1 cellular context compared by ENCODE assay signal in genomic region chr1:150575518-150576366, GRCh38.
A peak's percentile ranks its signal among the peaks of the same experiment; 100 is the strongest.
TF ChIP-seq lines count a peak whose summit lies in the region.

No MANE protein-coding gene starts in this region.

TF ChIP-seq in K562, 482 proteins besides CTCF, POLR2A, EP300 and RAD21 (continued from another document):
- TF ChIP-seq, protein P1, sequence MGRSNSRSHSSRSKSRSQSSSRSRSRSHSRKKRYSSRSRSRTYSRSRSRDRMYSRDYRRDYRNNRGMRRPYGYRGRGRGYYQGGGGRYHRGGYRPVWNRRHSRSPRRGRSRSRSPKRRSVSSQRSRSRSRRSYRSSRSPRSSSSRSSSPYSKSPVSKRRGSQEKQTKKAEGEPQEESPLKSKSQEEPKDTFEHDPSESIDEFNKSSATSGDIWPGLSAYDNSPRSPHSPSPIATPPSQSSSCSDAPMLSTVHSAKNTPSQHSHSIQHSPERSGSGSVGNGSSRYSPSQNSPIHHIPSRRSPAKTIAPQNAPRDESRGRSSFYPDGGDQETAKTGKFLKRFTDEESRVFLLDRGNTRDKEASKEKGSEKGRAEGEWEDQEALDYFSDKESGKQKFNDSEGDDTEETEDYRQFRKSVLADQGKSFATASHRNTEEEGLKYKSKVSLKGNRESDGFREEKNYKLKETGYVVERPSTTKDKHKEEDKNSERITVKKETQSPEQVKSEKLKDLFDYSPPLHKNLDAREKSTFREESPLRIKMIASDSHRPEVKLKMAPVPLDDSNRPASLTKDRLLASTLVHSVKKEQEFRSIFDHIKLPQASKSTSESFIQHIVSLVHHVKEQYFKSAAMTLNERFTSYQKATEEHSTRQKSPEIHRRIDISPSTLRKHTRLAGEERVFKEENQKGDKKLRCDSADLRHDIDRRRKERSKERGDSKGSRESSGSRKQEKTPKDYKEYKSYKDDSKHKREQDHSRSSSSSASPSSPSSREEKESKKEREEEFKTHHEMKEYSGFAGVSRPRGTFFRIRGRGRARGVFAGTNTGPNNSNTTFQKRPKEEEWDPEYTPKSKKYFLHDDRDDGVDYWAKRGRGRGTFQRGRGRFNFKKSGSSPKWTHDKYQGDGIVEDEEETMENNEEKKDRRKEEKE (IDR thresholded peaks at IDR 0.05; ENCODE audit: borderline replicate concordance in 1 of 2, control insufficient read depth in 1 of 2, low read depth in 2 of 2, low read length in 1 of 2): peak in 1 of 2 experiments; percentile 76; a peak in 2 of 4 replicates
- TF ChIP-seq FUS (optimal IDR thresholded peaks at IDR 0.05; ENCODE audit: low read depth, low read length) (peak; percentile 23), SUPT5H (IDR thresholded peaks at IDR 0.05) (peak; percentile 58; the same call in 1 of the 2 replicates), CUX1 (CRISPR knock-in tag; IDR thresholded peaks at IDR 0.05) (no peak), STAT5A (IDR thresholded peaks at IDR 0.05; ENCODE audit: borderline replicate concordance, low read length) (peak; percentile 7; the same call in 1 of the 2 replicates), CEBPB (tag; IDR thresholded peaks at IDR 0.05) (peak; percentile 90), PML (IDR thresholded peaks at IDR 0.05; ENCODE audit: low read length) (0 out of 2 replicates have a peak, but pooled peaks have one; percentile 15), KAT2B (IDR thresholded peaks at IDR 0.05; ENCODE audit: low read depth, low read length) (no peak), ZBTB17 (CRISPR knock-in tag; IDR thresholded peaks at IDR 0.05) (no peak), SMARCE1 (IDR thresholded peaks at IDR 0.05) (no peak), RBFOX2 (IDR thresholded peaks at IDR 0.05; ENCODE audit: low read depth, low read length) (peak; percentile 44; the same call in 1 of the 2 replicates), THRB (CRISPR knock-in tag; conservative IDR thresholded peaks at IDR 0.05) (0 out of 2 replicates have a peak, but pooled peaks have one; percentile 41), SMAD1 (IDR thresholded peaks at IDR 0.05; ENCODE audit: low read depth, low read length, partially characterized antibody) (peak; percentile 20), POLR2H (tag; IDR thresholded peaks at IDR 0.05; ENCODE audit: low read depth) (0 out of 2 replicates have a peak, but pooled peaks have one; percentile 52), NCOA2 (IDR thresholded peaks at IDR 0.05; ENCODE audit: partially characterized antibody in 2 of 2) (no peak), CEBPG (CRISPR knock-in tag; IDR thresholded peaks at IDR 0.05) (no peak), CEBPG (tag; conservative IDR thresholded peaks at IDR 0.05 in 1 of 2, IDR thresholded peaks at IDR 0.05 in 1 of 2) (peak; percentile 81 to 96), BRD4 (IDR thresholded peaks at IDR 0.05) (0 out of 2 replicates have a peak, but pooled peaks have one; percentile 26), ILF3 (IDR thresholded peaks at IDR 0.05; ENCODE audit: borderline replicate concordance) (0 out of 2 replicates have a peak, but pooled peaks have one; percentile 27), POLR2AphosphoS5 (IDR thresholded peaks at IDR 0.05; ENCODE audit: control insufficient read depth, insufficient read depth, low read depth, low read length) (peak; percentile 59; the same call in 1 of the 2 replicates), ZNF395 (CRISPR knock-in tag; IDR thresholded peaks at IDR 0.05) (no peak), ELF4 (CRISPR knock-in tag; IDR thresholded peaks at IDR 0.05) (no peak), KDM5B (IDR thresholded peaks at IDR 0.05; ENCODE audit: insufficient replicate concordance, low read depth, low read length) (peak; percentile 40), SMARCB1 (IDR thresholded peaks at IDR 0.05; ENCODE audit: insufficient read length, low read depth) (no peak)
- TF ChIP-seq, protein P2, sequence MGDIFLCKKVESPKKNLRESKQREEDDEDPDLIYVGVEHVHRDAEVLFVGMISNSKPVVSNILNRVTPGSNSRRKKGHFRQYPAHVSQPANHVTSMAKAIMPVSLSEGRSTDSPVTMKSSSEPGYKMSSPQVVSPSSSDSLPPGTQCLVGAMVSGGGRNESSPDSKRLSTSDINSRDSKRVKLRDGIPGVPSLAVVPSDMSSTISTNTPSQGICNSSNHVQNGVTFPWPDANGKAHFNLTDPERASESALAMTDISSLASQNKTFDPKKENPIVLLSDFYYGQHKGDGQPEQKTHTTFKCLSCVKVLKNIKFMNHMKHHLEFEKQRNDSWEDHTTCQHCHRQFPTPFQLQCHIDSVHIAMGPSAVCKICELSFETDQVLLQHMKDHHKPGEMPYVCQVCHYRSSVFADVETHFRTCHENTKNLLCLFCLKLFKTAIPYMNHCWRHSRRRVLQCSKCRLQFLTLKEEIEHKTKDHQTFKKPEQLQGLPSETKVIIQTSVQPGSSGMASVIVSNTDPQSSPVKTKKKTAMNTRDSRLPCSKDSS (IDR thresholded peaks at IDR 0.05; ENCODE audit: low read depth, partially characterized antibody): no peak
- TF ChIP-seq, protein P3, sequence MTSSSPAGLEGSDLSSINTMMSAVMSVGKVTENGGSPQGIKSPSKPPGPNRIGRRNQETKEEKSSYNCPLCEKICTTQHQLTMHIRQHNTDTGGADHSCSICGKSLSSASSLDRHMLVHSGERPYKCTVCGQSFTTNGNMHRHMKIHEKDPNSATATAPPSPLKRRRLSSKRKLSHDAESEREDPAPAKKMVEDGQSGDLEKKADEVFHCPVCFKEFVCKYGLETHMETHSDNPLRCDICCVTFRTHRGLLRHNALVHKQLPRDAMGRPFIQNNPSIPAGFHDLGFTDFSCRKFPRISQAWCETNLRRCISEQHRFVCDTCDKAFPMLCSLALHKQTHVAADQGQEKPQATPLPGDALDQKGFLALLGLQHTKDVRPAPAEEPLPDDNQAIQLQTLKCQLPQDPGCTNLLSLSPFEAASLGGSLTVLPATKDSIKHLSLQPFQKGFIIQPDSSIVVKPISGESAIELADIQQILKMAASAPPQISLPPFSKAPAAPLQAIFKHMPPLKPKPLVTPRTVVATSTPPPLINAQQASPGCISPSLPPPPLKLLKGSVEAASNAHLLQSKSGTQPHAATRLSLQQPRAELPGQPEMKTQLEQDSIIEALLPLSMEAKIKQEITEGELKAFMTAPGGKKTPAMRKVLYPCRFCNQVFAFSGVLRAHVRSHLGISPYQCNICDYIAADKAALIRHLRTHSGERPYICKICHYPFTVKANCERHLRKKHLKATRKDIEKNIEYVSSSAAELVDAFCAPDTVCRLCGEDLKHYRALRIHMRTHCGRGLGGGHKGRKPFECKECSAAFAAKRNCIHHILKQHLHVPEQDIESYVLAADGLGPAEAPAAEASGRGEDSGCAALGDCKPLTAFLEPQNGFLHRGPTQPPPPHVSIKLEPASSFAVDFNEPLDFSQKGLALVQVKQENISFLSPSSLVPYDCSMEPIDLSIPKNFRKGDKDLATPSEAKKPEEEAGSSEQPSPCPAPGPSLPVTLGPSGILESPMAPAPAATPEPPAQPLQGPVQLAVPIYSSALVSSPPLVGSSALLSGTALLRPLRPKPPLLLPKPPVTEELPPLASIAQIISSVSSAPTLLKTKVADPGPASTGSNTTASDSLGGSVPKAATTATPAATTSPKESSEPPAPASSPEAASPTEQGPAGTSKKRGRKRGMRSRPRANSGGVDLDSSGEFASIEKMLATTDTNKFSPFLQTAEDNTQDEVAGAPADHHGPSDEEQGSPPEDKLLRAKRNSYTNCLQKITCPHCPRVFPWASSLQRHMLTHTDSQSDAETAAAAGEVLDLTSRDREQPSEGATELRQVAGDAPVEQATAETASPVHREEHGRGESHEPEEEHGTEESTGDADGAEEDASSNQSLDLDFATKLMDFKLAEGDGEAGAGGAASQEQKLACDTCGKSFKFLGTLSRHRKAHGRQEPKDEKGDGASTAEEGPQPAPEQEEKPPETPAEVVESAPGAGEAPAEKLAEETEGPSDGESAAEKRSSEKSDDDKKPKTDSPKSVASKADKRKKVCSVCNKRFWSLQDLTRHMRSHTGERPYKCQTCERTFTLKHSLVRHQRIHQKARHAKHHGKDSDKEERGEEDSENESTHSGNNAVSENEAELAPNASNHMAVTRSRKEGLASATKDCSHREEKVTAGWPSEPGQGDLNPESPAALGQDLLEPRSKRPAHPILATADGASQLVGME (CRISPR knock-in tag; IDR thresholded peaks at IDR 0.05): no peak
- TF ChIP-seq, protein P4, sequence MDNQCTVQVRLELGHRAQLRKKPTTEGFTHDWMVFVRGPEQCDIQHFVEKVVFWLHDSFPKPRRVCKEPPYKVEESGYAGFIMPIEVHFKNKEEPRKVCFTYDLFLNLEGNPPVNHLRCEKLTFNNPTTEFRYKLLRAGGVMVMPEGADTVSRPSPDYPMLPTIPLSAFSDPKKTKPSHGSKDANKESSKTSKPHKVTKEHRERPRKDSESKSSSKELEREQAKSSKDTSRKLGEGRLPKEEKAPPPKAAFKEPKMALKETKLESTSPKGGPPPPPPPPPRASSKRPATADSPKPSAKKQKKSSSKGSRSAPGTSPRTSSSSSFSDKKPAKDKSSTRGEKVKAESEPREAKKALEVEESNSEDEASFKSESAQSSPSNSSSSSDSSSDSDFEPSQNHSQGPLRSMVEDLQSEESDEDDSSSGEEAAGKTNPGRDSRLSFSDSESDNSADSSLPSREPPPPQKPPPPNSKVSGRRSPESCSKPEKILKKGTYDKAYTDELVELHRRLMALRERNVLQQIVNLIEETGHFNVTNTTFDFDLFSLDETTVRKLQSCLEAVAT (IDR thresholded peaks at IDR 0.05): 0 out of 4 replicates have a peak, but pooled peaks of 1 of the 2 experiments have one; percentile 17
